In genomic region chr9:23824241-23825142, GRCh38 we compare ENCODE assay signal across 11 cellular contexts. TPM values are rescaled to one million over a fixed set of nuclear protein-coding genes. Genes with fewer than 3 reads are reported as not detected.
A peak's percentile ranks its signal among the peaks of the same experiment; 100 is the strongest.
DNase-seq lines count a peak whose midpoint lies in the region; TF ChIP-seq lines count a peak whose summit lies in the region.
"Had no signal": no experiment of that assay in that cellular context is flagged by ENCODE, and none has a peak within 500 bp of the region (broad histone marks: within the 10 kb centered on the region; RNA-seq: fewer than 3 reads in every experiment).

No MANE protein-coding gene starts in this region.

- H3K4me3 Mint-ChIP-seq in CD4-positive, alpha-beta memory T cell, result no peak overlapping the region
- H3K4me3 Mint-ChIP-seq: IgD-negative memory B cell; stimulated activated naive B cell treated with anti-CD40 and anti-IgM and Interleukin-4, amounts not matched to agents 10 μg/mL and 1 μg/mL and 100 μg/mL, for 72 hours had no signal

- H3K27ac Mint-ChIP-seq in CD4-positive, alpha-beta memory T cell, result no peak overlapping the region
- H3K27ac Mint-ChIP-seq: IgD-negative memory B cell; stimulated activated naive B cell treated with anti-CD40 and anti-IgM and Interleukin-4, amounts not matched to agents 10 μg/mL and 1 μg/mL and 100 μg/mL, for 72 hours had no signal

- no peak for DNase-seq in LNCaP clone FGC (ENCODE audit: low read depth)
- DNase-seq in astrocyte of the hippocampus (ENCODE audit: low read depth, low spot score), result peak; percentile 60
- peak; percentile 29 for DNase-seq in iPS-NIHi11 (ENCODE audit: low spot score)
- no peak for DNase-seq in effector CD4-positive, alpha-beta T cell
- no peak for DNase-seq in PC-9
- DNase-seq in CD4-positive, alpha-beta memory T cell, result no peak
- DNase-seq in effector CD8-positive, alpha-beta T cell (lab: John Stamatoyannopoulos, UW), result no peak
- DNase-seq: stimulated activated naive B cell treated with anti-CD40 and anti-IgM and Interleukin-4, amounts not matched to agents 10 μg/mL and 1 μg/mL and 100 μg/mL, for 72 hours had no signal

- TF ChIP-seq CTCF in LNCaP clone FGC (IDR thresholded peaks at IDR 0.05; ENCODE audit: control insufficient read depth, extremely low read depth, insufficient read depth), result no peak
- no peak for TF ChIP-seq CTCF in PC-9 (conservative IDR thresholded peaks at IDR 0.05)

- no peaks in the 10 kb centered on the region for H3K4me1 ChIP-seq in PC-9 (replicated peaks; ENCODE audit: insufficient read depth)
- H3K4me1 ChIP-seq in CD4-positive, alpha-beta memory T cell (ENCODE audit: insufficient read depth, low read length), result no peaks in the 10 kb centered on the region

- H4K20me1 ChIP-seq in PC-9 (ENCODE audit: insufficient read depth), result no peaks in the 10 kb centered on the region

- intact Hi-C loops in PC-9 (cut with micrococcal nuclease; ENCODE audit: unreplicated experiment), result no loop called here
- intact Hi-C loops in CD4-positive, alpha-beta memory T cell (cut with micrococcal nuclease), result no loop called here

- no peaks in the 10 kb centered on the region for H3F3A ChIP-seq in PC-9 (ENCODE audit: insufficient read depth, low read depth)

- H3K36me3 Mint-ChIP-seq in CD4-positive, alpha-beta memory T cell, result no peaks in the 10 kb centered on the region
- H3K36me3 Mint-ChIP-seq: IgD-negative memory B cell had no signal

- H3K4me2 ChIP-seq in PC-9, result no peak overlapping the region

- POLR2A ChIA-PET in PC-9 (lab: Charles Lee; ENCODE audit: unreplicated experiment), result no interaction called here
- POLR2A ChIA-PET in CD4-positive, alpha-beta memory T cell (lab: Charles Lee; ENCODE audit: partially characterized antibody), result no interaction called here

- H3K27me3 ChIP-seq in PC-9 (ENCODE audit: insufficient read depth, low read depth), result no peaks in the 10 kb centered on the region
- peaks cover 5% of the 10 kb centered on the region for H3K27me3 ChIP-seq in CD4-positive, alpha-beta memory T cell (ENCODE audit: insufficient read depth, low read length)

- H3K9me2 ChIP-seq in PC-9 (ENCODE audit: insufficient read depth), result no peaks in the 10 kb centered on the region

- H3K27me3 Mint-ChIP-seq in CD4-positive, alpha-beta memory T cell, result peaks cover 10 to 14% of the 10 kb centered on the region in 2 donors

- CTCF ChIA-PET in PC-9 (lab: Charles Lee), result no interaction called here
- CTCF ChIA-PET in CD4-positive, alpha-beta memory T cell (lab: Charles Lee; ENCODE audit: partially characterized antibody), result no interaction called here

- no peak overlapping the region for H2AFZ ChIP-seq in PC-9

- H3K4me1 Mint-ChIP-seq in CD4-positive, alpha-beta memory T cell, result no peaks in the 10 kb centered on the region
- H3K4me1 Mint-ChIP-seq: IgD-negative memory B cell; stimulated activated naive B cell treated with anti-CD40 and anti-IgM and Interleukin-4, amounts not matched to agents 10 μg/mL and 1 μg/mL and 100 μg/mL, for 72 hours had no signal

- no peaks in the 10 kb centered on the region for H3K9me3 ChIP-seq in PC-9 (ENCODE audit: insufficient read depth, low read depth)
- H3K9me3 ChIP-seq in CD4-positive, alpha-beta memory T cell (ENCODE audit: control insufficient read depth in 1 of 2, low read length in 2 of 2), result no peaks in the 10 kb centered on the region

- no TSS peak for BruUV-seq in PC-9 (replicated peaks; lab: Mats Ljungman, UMichigan)

- no peaks in the 10 kb centered on the region for H3K79me2 ChIP-seq in PC-9 (ENCODE audit: low read depth)

- peaks cover 0 to 38% (median 18%) of the 10 kb centered on the region in 8 donors for H3K9me3 Mint-ChIP-seq in CD4-positive, alpha-beta memory T cell

- peak overlapping the region; percentile 65 for H3K4me3 ChIP-seq in LNCaP clone FGC (ENCODE audit: low read depth, low read length)
- H3K4me3 ChIP-seq in skin epidermis, result peak overlapping the region in 4 of 7 experiments; percentile 16 to 48 (median 36)
- no peak overlapping the region for H3K4me3 ChIP-seq in PC-9
- H3K4me3 ChIP-seq in CD4-positive, alpha-beta memory T cell (ENCODE audit: low read length in 2 of 2), result no peak overlapping the region

- no peak overlapping the region for H3K27ac ChIP-seq in skin epidermis
- H3K27ac ChIP-seq in PC-9, result no peak overlapping the region
- H3K27ac ChIP-seq in CD4-positive, alpha-beta memory T cell (ENCODE audit: low read depth, low read length), result no peak overlapping the region

- no peaks in the 10 kb centered on the region for H3K36me3 ChIP-seq in PC-9 (ENCODE audit: low read depth)
- H3K36me3 ChIP-seq in CD4-positive, alpha-beta memory T cell (ENCODE audit: insufficient read depth, low read length), result no peaks in the 10 kb centered on the region

RNA-seq across cellular contexts. Expression of gene ELAVL2, which starts 1.5 kb away (rescaled TPM):
- not detected in 2 replicates for total RNA-seq in PC-9 (2021)
- not detected for total RNA-seq in CD4-positive, alpha-beta memory T cell
- not detected for polyA plus RNA-seq in CD4-positive, alpha-beta memory T cell
- total RNA-seq: SK-MEL-5 had no signal
- polyA plus RNA-seq: IgD-negative memory B cell had no signal

Comparison
In these comparisons a context has a peak if more than half of its experiments do, and no peak if none do; other contexts are left out.
1. DNase-seq: peak in astrocyte of the hippocampus (single experiment) and iPS-NIHi11 (single experiment); none in LNCaP clone FGC (single experiment), effector CD4-positive, alpha-beta T cell (single experiment), PC-9 (0 of 2), CD4-positive, alpha-beta memory T cell (0 of 5) and effector CD8-positive, alpha-beta T cell (single experiment).
2. H3K4me3 ChIP-seq: peak in LNCaP clone FGC (single experiment) and skin epidermis (4 of 7); none in PC-9 (single experiment) and CD4-positive, alpha-beta memory T cell (0 of 2).